In genomic region chr6:167770291-167770955, GRCh38 we compare ENCODE assay signal across 16 cellular contexts. TPM values are rescaled to one million over a fixed set of nuclear protein-coding genes. Genes with fewer than 3 reads are reported as not detected.
DNase-seq lines count a peak whose midpoint lies in the region; ATAC-seq and TF ChIP-seq lines count a peak whose summit lies in the region.
"Had no signal": no experiment of that assay in that cellular context is flagged by ENCODE, and none has a peak within 500 bp of the region (broad histone marks: within the 10 kb centered on the region; RNA-seq: fewer than 3 reads in every experiment).

No MANE protein-coding gene starts in this region.

- no peaks in the 10 kb centered on the region for H3K4me1 Mint-ChIP-seq in chondrocyte (ENCODE audit: low read depth)
- H3K4me1 Mint-ChIP-seq: B cell, H9 had no signal

- H3K27ac Mint-ChIP-seq in chondrocyte (ENCODE audit: unreplicated experiment), result no peak overlapping the region
- H3K27ac Mint-ChIP-seq: B cell; CD4-positive, alpha-beta T cell had no signal

- H3K4me1 ChIP-seq in effector memory CD4-positive, alpha-beta T cell (ENCODE audit: control insufficient read depth, insufficient read depth, low read length, poor library complexity, severe bottlenecking), result no peaks in the 10 kb centered on the region

- no peaks in the 10 kb centered on the region for H3K36me3 Mint-ChIP-seq in chondrocyte (ENCODE audit: low read depth)

- no peak for ATAC-seq in HG03342 (IDR thresholded peaks at IDR 0.05; ENCODE audit: unreplicated experiment)
- ATAC-seq: GM12878 had no signal

- H3K27me3 Mint-ChIP-seq in chondrocyte (ENCODE audit: low read depth), result peaks cover 45% of the 10 kb centered on the region

- H3K9me3 Mint-ChIP-seq in chondrocyte (ENCODE audit: low read depth), result no peaks in the 10 kb centered on the region
- H3K9me3 Mint-ChIP-seq: CD4-positive, alpha-beta T cell; H9 had no signal

- no peak for TF ChIP-seq CTCF in chondrocyte (IDR thresholded peaks at IDR 0.05)

- no peaks in the 10 kb centered on the region for H3K27me3 ChIP-seq in effector memory CD4-positive, alpha-beta T cell (replicated peaks; ENCODE audit: control insufficient read depth, insufficient read depth, low read length, poor library complexity, severe bottlenecking)

- no peaks in the 10 kb centered on the region for H3K9me3 ChIP-seq in effector memory CD4-positive, alpha-beta T cell (ENCODE audit: control insufficient read depth, low read length)

- DNase-seq in chondrocyte (ENCODE audit: low spot score) (peak; percentile 65), mesenteric fat pad (ENCODE audit: low spot score) (peak; percentile 72), posterior vena cava (ENCODE audit: low spot score) (peak; percentile 53), DMS53 treated with DMSO at 0.1 percent for 48 hours (lab: John Stamatoyannopoulos, UW; ENCODE audit: unreplicated experiment) (no peak)
- no peak for DNase-seq in activated CD4-positive, alpha-beta T cell treated with anti-CD3 and anti-CD28 coated beads, Interleukin-2, amount 50 U/mL, for 1 hour
- no peak for DNase-seq in effector memory CD4-positive, alpha-beta T cell
- DNase-seq: C1 segment of cervical spinal cord; Calu3; CD4-positive, alpha-beta T cell; DMS 273 treated with DMSO at 0.1 percent for 48 hours; DMS79; GM23248; H9 had no signal

- no peak overlapping the region for H3K4me3 ChIP-seq in effector memory CD4-positive, alpha-beta T cell (ENCODE audit: insufficient read depth, low read depth, low read length, poor library complexity, severe bottlenecking)
- H3K4me3 ChIP-seq: GM12878, GM23248 had no signal

- no peaks in the 10 kb centered on the region for H3K36me3 ChIP-seq in effector memory CD4-positive, alpha-beta T cell (ENCODE audit: control insufficient read depth, insufficient read depth, low read length)

- intact Hi-C loops in posterior vena cava (cut with DNase I), result no loop called here

- no peak overlapping the region for H3K4me3 Mint-ChIP-seq in chondrocyte (ENCODE audit: unreplicated experiment)
- H3K4me3 Mint-ChIP-seq: B cell; CD4-positive, alpha-beta T cell; H9 had no signal

- no peak overlapping the region for H3K27ac ChIP-seq in effector memory CD4-positive, alpha-beta T cell (ENCODE audit: insufficient read depth, low read length, poor library complexity, severe bottlenecking)
- H3K27ac ChIP-seq: GM23248 had no signal

RNA-seq across cellular contexts. Expression of gene AFDN, which starts 56.3 kb away (rescaled TPM):
- total RNA-seq in chondrocyte (40.5 to 48.8 TPM (median 45.8 TPM) in 3 replicates), mesenteric fat pad (82.3 TPM), posterior vena cava (10 to 100 TPM; 49.3 to 68.6 TPM)

Comparison
In these comparisons a context has a peak if more than half of its experiments do, and no peak if none do; other contexts are left out.
1. DNase-seq: peak in chondrocyte (single experiment), mesenteric fat pad (single experiment) and posterior vena cava (single experiment); none in DMS53 treated with DMSO at 0.1 percent for 48 hours (single experiment), activated CD4-positive, alpha-beta T cell treated with anti-CD3 and anti-CD28 coated beads, Interleukin-2, amount 50 U/mL, for 1 hour (single experiment) and effector memory CD4-positive, alpha-beta T cell (0 of 3).